In genomic region chr3:34583451-34583850, GRCh38 we compare ENCODE assay signal across 7 cellular contexts.
"Had no signal": no experiment of that assay in that cellular context is flagged by ENCODE, and none has a peak within 500 bp of the region (broad histone marks: within the 10 kb centered on the region; RNA-seq: fewer than 3 reads in every experiment).

No MANE protein-coding gene starts in this region.

- DNase-seq: GM23248, GOT3, H7, IMR-90, KG1 had no signal

- H3K4me1 ChIP-seq: HAP-1 had no signal

- H3K36me3 ChIP-seq: HAP-1 had no signal

- H3K4me3 ChIP-seq: GM23248, HAP-1, K562 had no signal

- H3K27ac ChIP-seq: GM23248 had no signal

- H3K9me3 ChIP-seq: HAP-1 had no signal
